ENCODE assay signal across 8 cellular contexts in the genomic region with DNA sequence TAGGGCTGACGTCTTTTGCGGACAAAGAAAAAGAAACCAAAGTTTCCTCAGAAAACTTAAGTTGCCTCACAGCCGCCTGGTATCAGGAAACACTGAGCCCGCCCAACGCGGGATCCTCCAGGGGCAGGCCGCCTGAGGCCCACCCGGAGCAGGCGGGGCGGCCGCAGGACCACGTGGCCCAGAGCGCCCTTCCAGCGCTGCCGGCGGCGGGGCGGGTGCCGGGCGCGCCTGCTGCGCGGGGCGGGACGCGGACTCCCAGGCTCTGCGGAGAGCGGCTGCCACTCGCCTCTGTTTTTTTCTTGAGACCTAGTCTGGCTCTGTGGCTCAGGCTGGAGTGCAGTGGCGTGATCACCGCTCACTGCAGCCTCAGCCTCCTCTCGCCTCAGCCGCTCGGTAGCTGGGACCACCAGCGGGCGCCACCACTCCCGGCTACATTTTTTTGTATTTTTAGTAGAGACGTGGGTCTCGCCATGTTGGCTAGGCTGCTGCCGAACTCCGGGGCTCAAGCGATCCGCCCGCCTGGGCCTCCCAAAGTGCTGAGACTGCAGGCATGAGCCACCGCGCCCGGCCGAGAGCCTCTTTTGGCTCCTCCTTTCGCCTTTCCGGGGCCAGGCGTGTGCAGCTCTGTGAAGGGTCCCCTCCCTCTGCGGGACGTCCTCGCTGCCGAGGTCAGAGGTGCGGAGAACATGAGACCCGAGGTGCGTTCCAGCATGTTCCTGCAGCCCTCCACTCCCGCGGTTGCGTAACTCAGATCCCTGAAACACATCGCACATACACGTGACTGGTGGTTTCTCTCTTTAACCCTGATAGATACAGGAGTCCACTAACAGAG. TPM values are rescaled to one million over a fixed set of nuclear protein-coding genes. Genes with fewer than 3 reads are reported as not detected.
DNase-seq lines count a peak whose midpoint lies in the region; TF ChIP-seq lines count a peak whose summit lies in the region.

No MANE protein-coding gene starts in this region.

- H3K27me3 ChIP-seq in H7 (ENCODE audit: control insufficient read depth, insufficient read depth, low read length) (peaks cover 2% of the 10 kb centered on the region; the same call in 1 of the 2 replicates), MG63 (no peaks in the 10 kb centered on the region)

- in situ Hi-C loops in astrocyte of the spinal cord (cut with HindIII; ENCODE audit: low sequenced_read_pairs): no loop called here

- DNase-seq in GM10266 (ENCODE audit: extremely low spot score) (peak; percentile 82), H7 (peak; percentile 93), MG63 (peak; percentile 92), T1000 (lab: John Stamatoyannopoulos, UW) (peak; percentile 72), astrocyte of the spinal cord (ENCODE audit: low read depth, low spot score) (peak; percentile 83), hypothalamus (lab: John Stamatoyannopoulos, UW) (peak; percentile 19 to 92 (median 77)), retinal pigment epithelial cell (ENCODE audit: low read depth) (no peak), SHP77 treated with DMSO at 0.1 percent for 48 hours (lab: John Stamatoyannopoulos, UW) (no peak)

- H3K36me3 ChIP-seq in H7 (replicated peaks; ENCODE audit: control insufficient read depth, insufficient read depth, low read length): no peaks in the 10 kb centered on the region
- no peaks in the 10 kb centered on the region for H3K36me3 ChIP-seq in MG63

- no peaks in the 10 kb centered on the region for H3K9me3 ChIP-seq in MG63

- H3K4me3 ChIP-seq in H7 (ENCODE audit: insufficient read depth, low read depth, low read length) (peak overlapping the region; percentile 53), MG63 (peak overlapping the region; percentile 59), astrocyte of the spinal cord (ENCODE audit: low read depth, low read length) (peak overlapping the region; percentile 50), retinal pigment epithelial cell (ENCODE audit: low read length) (peak overlapping the region; percentile 53)

- TF ChIP-seq CTCF in GM10266 (IDR thresholded peaks at IDR 0.05; ENCODE audit: control insufficient read depth, insufficient read depth, low read depth, missing control alignments) (peak; percentile 47), astrocyte of the spinal cord (IDR thresholded peaks at IDR 0.05; ENCODE audit: low read depth, low read length) (peak; percentile 38), retinal pigment epithelial cell (conservative IDR thresholded peaks at IDR 0.05; ENCODE audit: low read depth, low read length) (peak; percentile 28)

RNA-seq across cellular contexts. Expression of a gene that starts 11.6 kb away (rescaled TPM):
- 328 and 342 TPM in 2 replicates for total RNA-seq in H7 (2014; rRNA removed; shearing (Covaris generic))
- 286 and 294 TPM in 2 replicates for total RNA-seq in MG63 (2014; rRNA removed; shearing (Covaris generic); ENCODE audit: low replicate concordance)

RNA-seq across cellular contexts. Expression of a gene that starts 16.3 kb away (rescaled TPM):
- 2.7 and 4.9 TPM in 2 replicates for total RNA-seq in H7 (2014; rRNA removed; shearing (Covaris generic))
- 1.3 and 5.4 TPM in 2 replicates for total RNA-seq in MG63 (2014; rRNA removed; shearing (Covaris generic); ENCODE audit: low replicate concordance)

RNA-seq across cellular contexts. Expression of a gene that starts 49.1 kb away (rescaled TPM):
- not detected in 2 replicates for total RNA-seq in H7 (2014; rRNA removed; shearing (Covaris generic))
- not detected in 2 replicates for total RNA-seq in MG63 (2014; rRNA removed; shearing (Covaris generic); ENCODE audit: low replicate concordance)

Comparison
In these comparisons a context has a peak if more than half of its experiments do, and no peak if none do; other contexts are left out.
1. DNase-seq: peak in GM10266 (single experiment), H7 (single experiment), MG63 (single experiment), T1000 (single experiment), astrocyte of the spinal cord (single experiment) and hypothalamus (51 of 51); none in retinal pigment epithelial cell (single experiment) and SHP77 treated with DMSO at 0.1 percent for 48 hours (single experiment).
2. Peak in every context shown above with its lines, with median percentiles within 50 percentile points of each other: CTCF ChIP-seq and H3K4me3 ChIP-seq.